In the genomic region with DNA sequence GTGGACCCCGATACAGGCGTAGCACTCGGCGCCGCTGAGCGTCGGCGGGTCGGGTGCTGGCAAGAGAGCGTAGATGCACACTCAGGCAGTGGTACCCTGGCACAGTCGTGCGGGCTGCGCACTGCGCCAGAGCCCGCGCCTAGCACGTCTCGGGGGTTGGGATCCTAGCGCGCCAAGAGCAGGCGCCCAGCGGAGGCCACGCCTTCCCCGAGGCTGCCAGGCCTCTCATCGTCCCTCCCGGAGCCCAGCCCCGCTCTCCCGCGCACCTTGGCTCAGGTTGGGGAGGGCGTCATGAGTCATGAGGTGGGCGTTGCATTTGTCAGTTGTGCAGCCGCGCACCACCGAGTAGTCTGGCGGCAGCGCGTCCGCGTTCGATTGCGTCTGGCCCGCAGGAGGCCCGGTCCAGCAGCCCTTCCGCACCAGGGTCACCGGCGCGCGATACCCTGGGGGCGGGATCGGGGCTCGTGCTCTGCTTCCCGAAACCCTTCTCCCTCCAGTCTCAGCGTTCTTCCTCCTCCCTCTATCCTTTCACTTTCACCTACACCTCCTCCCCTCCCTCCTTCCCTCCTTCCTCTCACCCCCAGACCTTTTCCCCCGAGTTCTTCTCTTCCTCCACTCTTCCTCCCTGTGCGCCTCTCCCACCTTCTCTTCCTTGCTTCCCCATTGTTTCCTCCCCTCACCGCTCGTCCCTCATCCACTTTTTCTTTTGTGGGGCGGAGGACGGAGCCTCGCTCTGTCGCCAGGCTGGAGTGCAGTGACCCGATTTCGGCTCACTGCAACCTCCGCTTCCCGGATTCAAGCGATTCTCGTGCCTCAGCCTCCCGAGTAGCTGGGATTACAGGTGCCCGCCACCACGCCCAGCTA, we compare ENCODE assay signal across 8 cellular contexts. TPM values are rescaled to one million over a fixed set of nuclear protein-coding genes. Genes with fewer than 3 reads are reported as not detected.
DNase-seq lines count a peak whose midpoint lies in the region; ATAC-seq and TF ChIP-seq lines count a peak whose summit lies in the region.

No MANE protein-coding gene starts in this region.

- peak; percentile 95 for ATAC-seq in activated CD4-positive, alpha-beta T cell treated with anti-CD3 and anti-CD28 coated beads for 36 hours
- ATAC-seq in GM21381 (IDR thresholded peaks at IDR 0.05; ENCODE audit: unreplicated experiment) = no peak

- H3K4me3 Mint-ChIP-seq in activated CD4-positive, alpha-beta T cell treated with anti-CD3 and anti-CD28 coated beads for 36 hours = peak overlapping the region; percentile 69
- H3K4me3 Mint-ChIP-seq in chondrocyte (ENCODE audit: unreplicated experiment) = peak overlapping the region; percentile 63

- no peak for TF ChIP-seq CTCF in AG09309 (IDR thresholded peaks at IDR 0.05; ENCODE audit: control insufficient read depth, insufficient read depth, low read depth, low read length, missing control alignments)
- TF ChIP-seq CTCF in chondrocyte (IDR thresholded peaks at IDR 0.05) = no peak

- H3K27ac Mint-ChIP-seq in activated CD4-positive, alpha-beta T cell treated with anti-CD3 and anti-CD28 coated beads for 36 hours = peak overlapping the region; percentile 38
- H3K27ac Mint-ChIP-seq in chondrocyte (ENCODE audit: unreplicated experiment) = no peak overlapping the region

- H3K4me3 ChIP-seq in AG09309 (ENCODE audit: control insufficient read depth, low read depth, low read length) = peak overlapping the region; percentile 49

- POLR2A ChIA-PET in activated CD4-positive, alpha-beta T cell treated with anti-CD3 and anti-CD28 coated beads for 36 hours (lab: Charles Lee) = no interaction called here

- DNase-seq in AG09309 (ENCODE audit: low read depth) = no peak
- DNase-seq in M059J (ENCODE audit: low read depth) = peak; percentile 78
- peak; percentile 84 for DNase-seq in activated CD4-positive, alpha-beta T cell treated with anti-CD3 and anti-CD28 coated beads for 36 hours
- no peak for DNase-seq in chondrocyte (ENCODE audit: low spot score)
- DNase-seq in lung microvascular endothelial cell (ENCODE audit: low read depth in 2 of 2) = peak; percentile 16 to 26
- DNase-seq in stimulated activated CD8-positive, alpha-beta memory T cell treated with anti-CD3 and anti-CD28 coated beads, Interleukin-15, amount 100 ng/mL, for 4 hours (ENCODE audit: low read depth in 2 of 2) = peak; percentile 59 to 77
- DNase-seq in KG1 (lab: John Stamatoyannopoulos, UW) = no peak

- no peaks in the 10 kb centered on the region for H3K36me3 Mint-ChIP-seq in activated CD4-positive, alpha-beta T cell treated with anti-CD3 and anti-CD28 coated beads for 36 hours (ENCODE audit: low read depth)
- H3K36me3 Mint-ChIP-seq in chondrocyte (ENCODE audit: low read depth) = peaks cover 3% of the 10 kb centered on the region

- CTCF ChIA-PET in activated CD4-positive, alpha-beta T cell treated with anti-CD3 and anti-CD28 coated beads for 36 hours (lab: Charles Lee) = interaction anchor here (1.0 to 1.3 kb wide), 3 partner anchors 11 to 53 kb away, joined by 3 to 8 read pairs (median 3); no protein-coding TSS in a partner anchor

- intact Hi-C loops in activated CD4-positive, alpha-beta T cell treated with anti-CD3 and anti-CD28 coated beads for 36 hours (cut with DNase I, micrococcal nuclease) = no loop called here

- peaks cover 26% of the 10 kb centered on the region for H3K27me3 Mint-ChIP-seq in activated CD4-positive, alpha-beta T cell treated with anti-CD3 and anti-CD28 coated beads for 36 hours
- H3K27me3 Mint-ChIP-seq in chondrocyte (ENCODE audit: low read depth) = peaks cover 46% of the 10 kb centered on the region

- no peaks in the 10 kb centered on the region for H3K9me3 Mint-ChIP-seq in activated CD4-positive, alpha-beta T cell treated with anti-CD3 and anti-CD28 coated beads for 36 hours (ENCODE audit: low read depth)
- H3K9me3 Mint-ChIP-seq in chondrocyte (ENCODE audit: low read depth) = peaks cover 8% of the 10 kb centered on the region

- peaks cover 14% of the 10 kb centered on the region for H3K4me1 Mint-ChIP-seq in activated CD4-positive, alpha-beta T cell treated with anti-CD3 and anti-CD28 coated beads for 36 hours
- peaks cover 9% of the 10 kb centered on the region for H3K4me1 Mint-ChIP-seq in chondrocyte (ENCODE audit: low read depth)

RNA-seq across cellular contexts. Expression of a gene that starts 3.5 kb away (rescaled TPM):
- total RNA-seq in M059J (2014; rRNA removed; shearing (Covaris generic)) = 2.1 and 5.5 TPM in 2 replicates
- 1 to 10 TPM in 1 of 2 experiments, under 1 TPM in 1; 0.86 to 1.2 TPM for total RNA-seq in activated CD4-positive, alpha-beta T cell treated with anti-CD3 and anti-CD28 coated beads for 36 hours
- total RNA-seq in chondrocyte = not detected in 3 replicates
- total RNA-seq in lung microvascular endothelial cell = 0.22 and 0.40 TPM in 2 replicates

RNA-seq across cellular contexts. Expression of a gene that starts 18.0 kb away (rescaled TPM):
- 20.6 and 30.3 TPM in 2 replicates for total RNA-seq in M059J (2014; rRNA removed; shearing (Covaris generic))
- total RNA-seq in activated CD4-positive, alpha-beta T cell treated with anti-CD3 and anti-CD28 coated beads for 36 hours = 100 to 1,000 TPM; 103 to 110 TPM
- total RNA-seq in chondrocyte = 2.3 to 3.3 TPM (median 2.9 TPM) in 3 replicates
- 0.22 TPM in 1 of 2 replicates, not detected in the other for total RNA-seq in lung microvascular endothelial cell

RNA-seq across cellular contexts. Expression of a gene that starts 28.3 kb away (rescaled TPM):
- 4.2 and 5.6 TPM in 2 replicates for total RNA-seq in M059J (2014; rRNA removed; shearing (Covaris generic))
- total RNA-seq in activated CD4-positive, alpha-beta T cell treated with anti-CD3 and anti-CD28 coated beads for 36 hours = 1 to 10 TPM; 5.4 to 6.8 TPM
- total RNA-seq in chondrocyte (7.6 to 12.8 TPM (median 8.4 TPM) in 3 replicates), lung microvascular endothelial cell (5.0 and 8.5 TPM in 2 replicates)

RNA-seq across cellular contexts. Expression of a gene that starts 44.0 kb away (rescaled TPM):
- total RNA-seq in M059J (2014; rRNA removed; shearing (Covaris generic)) = 16.0 and 24.0 TPM in 2 replicates
- total RNA-seq in activated CD4-positive, alpha-beta T cell treated with anti-CD3 and anti-CD28 coated beads for 36 hours = 10 to 100 TPM; 64.4 to 65.2 TPM
- total RNA-seq in chondrocyte (46.9 to 55.4 TPM (median 47.2 TPM) in 3 replicates), lung microvascular endothelial cell (3.7 and 3.8 TPM in 2 replicates)

Comparison
In these comparisons a context has a peak if more than half of its experiments do, and no peak if none do; other contexts are left out.
1. DNase-seq: peak in M059J (single experiment), activated CD4-positive, alpha-beta T cell treated with anti-CD3 and anti-CD28 coated beads for 36 hours (single experiment), lung microvascular endothelial cell (2 of 2) and stimulated activated CD8-positive, alpha-beta memory T cell treated with anti-CD3 and anti-CD28 coated beads, Interleukin-15, amount 100 ng/mL, for 4 hours (2 of 2); none in AG09309 (single experiment), chondrocyte (single experiment) and KG1 (single experiment).